8 cellular contexts compared by ENCODE assay signal in genomic region chr1:37989381-37989930, GRCh38. TPM values are rescaled to one million over a fixed set of nuclear protein-coding genes. Genes with fewer than 3 reads are reported as not detected.
DNase-seq lines count a peak whose midpoint lies in the region; ATAC-seq and TF ChIP-seq lines count a peak whose summit lies in the region.

No MANE protein-coding gene starts in this region.

- peaks cover 0 to 27% (median 19%) of the 10 kb centered on the region in 9 donors for H3K4me1 ChIP-seq in heart right ventricle
- H3K4me1 ChIP-seq in psoas muscle: peaks cover 27% of the 10 kb centered on the region

- intact Hi-C loops in heart right ventricle (cut with DNase I): loop anchor here in 5 of 10 donors (10.0 kb wide), 4 partner anchors 95 to 295 kb away; partner anchors contain the start of gene CDCA8 (in 1 of the 5)
- intact Hi-C loops in psoas muscle (cut with DNase I): no loop called here

- no peak for TF ChIP-seq CTCF in heart right ventricle (IDR thresholded peaks at IDR 0.05)
- TF ChIP-seq CTCF in psoas muscle (IDR thresholded peaks at IDR 0.05): no peak

- H3K9me3 ChIP-seq in heart right ventricle (no peaks in the 10 kb centered on the region), psoas muscle (no peaks in the 10 kb centered on the region)

- H3K4me3 ChIP-seq in heart right ventricle (peak overlapping the region; percentile 61 to 91 (median 86)), psoas muscle (peak overlapping the region; percentile 76)

- CTCF ChIA-PET in activated naive CD4-positive, alpha-beta T cell treated with anti-CD3 and anti-CD28 coated beads, Interleukin-2, amount 10 ng/mL, durations not matched to agents 7 days and 5 days (lab: Charles Lee): interaction anchor here (0.6 to 4.9 kb wide), 10 partner anchors 11 to 1674 kb away, joined by 3 to 37 read pairs (median 8); no protein-coding TSS in a partner anchor

- peaks cover 0 to 39% (median 28%) of the 10 kb centered on the region in 9 donors for H3K36me3 ChIP-seq in heart right ventricle
- peaks cover 4 to 37% of the 10 kb centered on the region in 2 donors for H3K36me3 ChIP-seq in psoas muscle (ENCODE audit: insufficient read depth in 1 of 2, low read depth in 1 of 2)

- peaks cover 25% of the 10 kb centered on the region for H3K4me1 Mint-ChIP-seq in activated naive CD4-positive, alpha-beta T cell treated with anti-CD3 and anti-CD28 coated beads, Interleukin-2, amount 10 ng/mL, durations not matched to agents 7 days and 5 days

- no peaks in the 10 kb centered on the region for H3K9me3 Mint-ChIP-seq in activated naive CD4-positive, alpha-beta T cell treated with anti-CD3 and anti-CD28 coated beads, Interleukin-2, amount 10 ng/mL, durations not matched to agents 7 days and 5 days

- 0 to 1% methylated on average over 30 of the region's 30 CpGs for WGBS in heart right ventricle, 2 donors
- WGBS in psoas muscle, 3 donors: 0% methylated on average over 30 of the region's 30 CpGs

- H3K27me3 Mint-ChIP-seq in activated naive CD4-positive, alpha-beta T cell treated with anti-CD3 and anti-CD28 coated beads, Interleukin-2, amount 10 ng/mL, durations not matched to agents 7 days and 5 days: peaks cover 7% of the 10 kb centered on the region

- H3K27me3 ChIP-seq in heart right ventricle: no peaks in the 10 kb centered on the region
- H3K27me3 ChIP-seq in psoas muscle (ENCODE audit: insufficient read depth in 3 of 3, low read length in 2 of 3): no peaks in the 10 kb centered on the region

- H3K4me3 Mint-ChIP-seq in activated naive CD4-positive, alpha-beta T cell treated with anti-CD3 and anti-CD28 coated beads, Interleukin-2, amount 10 ng/mL, durations not matched to agents 7 days and 5 days: peak overlapping the region; percentile 99

- peak overlapping the region; percentile 92 for H3K27ac Mint-ChIP-seq in activated naive CD4-positive, alpha-beta T cell treated with anti-CD3 and anti-CD28 coated beads, Interleukin-2, amount 10 ng/mL, durations not matched to agents 7 days and 5 days

- ATAC-seq in HG02588 (IDR thresholded peaks at IDR 0.05; ENCODE audit: unreplicated experiment): peak; percentile 18
- peak; percentile 5 to 68 (median 32) for ATAC-seq in heart right ventricle
- ATAC-seq in psoas muscle: peak; percentile 10 to 20 (median 12)
- ATAC-seq in HG03280 (IDR thresholded peaks at IDR 0.05; ENCODE audit: unreplicated experiment): no peak

- peak overlapping the region in 9 of 10 donors; percentile 71 to 86 (median 82) for H3K27ac ChIP-seq in heart right ventricle
- H3K27ac ChIP-seq in psoas muscle: peak overlapping the region; percentile 76

- DNase-seq in NCI-H446 treated with DMSO at 0.1 percent for 48 hours (lab: John Stamatoyannopoulos, UW) (peak; percentile 7), NCI-H446 (lab: John Stamatoyannopoulos, UW) (no peak), NCI-H2227 treated with DMSO at 0.1 percent for 48 hours (lab: John Stamatoyannopoulos, UW) (peak; percentile 11), heart right ventricle (peak in 1 of 2 donors; percentile 23), psoas muscle (peak; percentile 40 to 75)
- peak; percentile 67 for DNase-seq in activated naive CD4-positive, alpha-beta T cell treated with anti-CD3 and anti-CD28 coated beads, Interleukin-2, amount 10 ng/mL, durations not matched to agents 7 days and 5 days

- H3K36me3 Mint-ChIP-seq in activated naive CD4-positive, alpha-beta T cell treated with anti-CD3 and anti-CD28 coated beads, Interleukin-2, amount 10 ng/mL, durations not matched to agents 7 days and 5 days: peaks cover 23% of the 10 kb centered on the region

RNA-seq across cellular contexts. Expression of gene SF3A3, which starts 0.4 kb away (rescaled TPM):
- total RNA-seq in heart right ventricle (10 to 100 TPM; 21.0 to 30.3 (median 27.1) TPM), psoas muscle (10 to 100 TPM; 20.0 to 45.4 (median 35.0) TPM)
- polyA plus RNA-seq in heart right ventricle (10 to 100 TPM; 14.2 to 18.6 TPM), psoas muscle (10 to 100 TPM; 13.0 to 35.0 (median 30.0) TPM)

RNA-seq across cellular contexts. Expression of gene FHL3, which starts 15.9 kb away (rescaled TPM):
- total RNA-seq in heart right ventricle (10 to 100 TPM in 3 of 10 donors, 1 to 10 TPM in 7; 5.8 to 23.8 (median 8.3) TPM), psoas muscle (1,000 to 10,000 TPM in 1 of 4 donors, 100 to 1,000 TPM in 3; 236 to 1,187 (median 448) TPM)
- polyA plus RNA-seq in heart right ventricle (10 to 100 TPM; 11.6 to 14.9 TPM), psoas muscle (100 to 1,000 TPM in 2 of 3 donors, 10 to 100 TPM in 1; 41.6 to 905 (median 582) TPM)

RNA-seq across cellular contexts. Expression of gene UTP11, which starts 23.1 kb away (rescaled TPM):
- 10 to 100 TPM; 24.1 to 59.8 (median 37.1) TPM for total RNA-seq in heart right ventricle
- 10 to 100 TPM; 22.9 to 34.2 TPM for polyA plus RNA-seq in heart right ventricle
- total RNA-seq in psoas muscle: 100 to 1,000 TPM in 3 of 4 donors, 10 to 100 TPM in 1; 65.2 to 210 (median 131) TPM
- polyA plus RNA-seq in psoas muscle: 100 to 1,000 TPM in 2 of 3 donors, 10 to 100 TPM in 1; 91.7 to 253 (median 163) TPM

RNA-seq across cellular contexts. Expression of gene INPP5B, which starts 42.6 kb away (rescaled TPM):
- total RNA-seq in heart right ventricle (10 to 100 TPM in 9 of 10 donors, 1 to 10 TPM in 1; 8.7 to 16.7 (median 12.5) TPM), psoas muscle (10 to 100 TPM in 2 of 4 donors, 1 to 10 TPM in 2; 6.7 to 12.8 (median 9.3) TPM)
- polyA plus RNA-seq in heart right ventricle (10 to 100 TPM in 1 of 2 donors, 1 to 10 TPM in 1; 4.1 to 17.3 TPM), psoas muscle (1 to 10 TPM; 3.8 to 6.6 (median 4.5) TPM)

RNA-seq across cellular contexts. Expression of gene POU3F1, which starts 57.1 kb away (rescaled TPM):
- total RNA-seq in heart right ventricle (under 1 TPM in 2 of 10 donors, not detected in 8; 0.13 to 0.22 TPM), psoas muscle (under 1 TPM in 3 of 4 donors, not detected in 1; 0.12 to 0.38 (median 0.14) TPM)
- polyA plus RNA-seq in heart right ventricle (under 1 TPM in 1 of 2 donors, not detected in 1; 0.03 TPM), psoas muscle (under 1 TPM; 0.04 to 0.21 (median 0.07) TPM)

Comparison
In these comparisons a context has a peak if more than half of its experiments do, and no peak if none do; other contexts are left out.
1. DNase-seq: peak in NCI-H446 treated with DMSO at 0.1 percent for 48 hours (single experiment), NCI-H2227 treated with DMSO at 0.1 percent for 48 hours (single experiment), activated naive CD4-positive, alpha-beta T cell treated with anti-CD3 and anti-CD28 coated beads, Interleukin-2, amount 10 ng/mL, durations not matched to agents 7 days and 5 days (single experiment) and psoas muscle (2 of 2); none in NCI-H446 (0 of 2).
2. RNA of gene FHL3, which starts 15.9 kb away (total RNA-seq): 236 to 1,187 TPM in psoas muscle; 5.8 to 23.8 TPM in heart right ventricle; every median in the first group is over 4 times any median in the second.